Comparison of ENCODE assay signal across 13 cellular contexts in genomic region chr11:7638710-7639642, GRCh38. TPM values are rescaled to one million over a fixed set of nuclear protein-coding genes. Genes with fewer than 3 reads are reported as not detected.
DNase-seq lines count a peak whose midpoint lies in the region; ATAC-seq, FAIRE-seq and TF ChIP-seq lines count a peak whose summit lies in the region.
"Had no signal": no experiment of that assay in that cellular context is flagged by ENCODE, and none has a peak within 500 bp of the region (broad histone marks: within the 10 kb centered on the region; RNA-seq: fewer than 3 reads in every experiment).

No MANE protein-coding gene starts in this region.

- peaks cover 0 to 4% (median 0%) of the 10 kb centered on the region in 3 donors for H3K4me1 ChIP-seq in pancreas

- WGBS in pancreas, 2 donors, result 68 to 72% methylated on average over 5 of the region's 5 CpGs

- intact Hi-C loops in pancreas (cut with DNase I), result no loop called here

- H3K36me3 ChIP-seq in pancreas, result peaks cover 0 to 56% (median 17%) of the 10 kb centered on the region in 3 donors

- TF ChIP-seq CTCF in pancreas (IDR thresholded peaks at IDR 0.05), result no peak

- no peaks in the 10 kb centered on the region for H3K27me3 ChIP-seq in pancreas
- H3K27me3 ChIP-seq: tibial artery had no signal

- in situ Hi-C loops in ACHN (cut with HindIII; ENCODE audit: low pct_ligation_motif_present, low pct_unique_long_range_greater_than_20kb, low sequenced_read_pairs), result no loop called here

- ATAC-seq in GM18519 (IDR thresholded peaks at IDR 0.05; ENCODE audit: low FRiP score, unreplicated experiment) (peak; percentile 60), GM21786 (IDR thresholded peaks at IDR 0.05; ENCODE audit: unreplicated experiment) (peak; percentile 71), pancreas (peak in 3 of 4 donors; percentile 24 to 43 (median 41)), HG02870 (IDR thresholded peaks at IDR 0.05; ENCODE audit: unreplicated experiment) (no peak)
- ATAC-seq: effector memory CD8-positive, alpha-beta T cell had no signal

- H3K4me3 ChIP-seq in pancreas, result no peak overlapping the region
- H3K4me3 ChIP-seq: tibial artery had no signal

- DNase-seq in NCI-H526 treated with DMSO at 0.1 percent for 48 hours (lab: John Stamatoyannopoulos, UW) (peak; percentile 9), pancreas (no peak), occipital lobe (lab: John Stamatoyannopoulos, UW) (no peak), ACHN (no peak), dermis blood vessel endothelial cell (no peak)
- DNase-seq: CD4-positive, CD25-positive, alpha-beta regulatory T cell; effector memory CD8-positive, alpha-beta T cell; NCI-H1105; nephron progenitor cell had no signal

- FAIRE-seq in pancreas (lab: Jason Lieb, UNC), result no peak

- H3K9me3 ChIP-seq in pancreas, result no peaks in the 10 kb centered on the region
- H3K9me3 ChIP-seq: tibial artery had no signal

- no peak overlapping the region for H3K27ac ChIP-seq in pancreas

RNA-seq across cellular contexts. Expression of gene CYB5R2, which starts 34.3 kb away (rescaled TPM):
- total RNA-seq in pancreas (1 to 10 TPM; 1.4 to 3.5 (median 1.9) TPM), occipital lobe (1.2 TPM), dermis blood vessel endothelial cell (0.47 TPM in 1 of 2 replicates, not detected in the other)
- polyA plus RNA-seq in pancreas, result 1 to 10 TPM; 1.7 to 2.4 TPM
- total RNA-seq: CD4-positive, CD25-positive, alpha-beta regulatory T cell had no signal
